In genomic region chr2:210225461-210225798, GRCh38 we compare ENCODE assay signal across 11 cellular contexts. TPM values are rescaled to one million over a fixed set of nuclear protein-coding genes. Genes with fewer than 3 reads are reported as not detected.
DNase-seq lines count a peak whose midpoint lies in the region; ATAC-seq and TF ChIP-seq lines count a peak whose summit lies in the region.
"Had no signal": no experiment of that assay in that cellular context is flagged by ENCODE, and none has a peak within 500 bp of the region (broad histone marks: within the 10 kb centered on the region; RNA-seq: fewer than 3 reads in every experiment).

No MANE protein-coding gene starts in this region.

- H3F3A ChIP-seq in neural cell (ENCODE audit: insufficient read depth, low read length, poor library complexity, severe bottlenecking) = no peaks in the 10 kb centered on the region

- no peaks in the 10 kb centered on the region for H3K36me3 ChIP-seq in esophagus (ENCODE audit: control insufficient read depth in 2 of 2, insufficient read depth in 2 of 2, low read length in 1 of 2)
- no peaks in the 10 kb centered on the region for H3K36me3 ChIP-seq in neural cell (ENCODE audit: insufficient read depth, low read length)

- no peaks in the 10 kb centered on the region for H4K20me1 ChIP-seq in neural cell (ENCODE audit: insufficient read depth)

- no peak for ATAC-seq in HG02981 (IDR thresholded peaks at IDR 0.05; ENCODE audit: unreplicated experiment)
- ATAC-seq in GM19395 (IDR thresholded peaks at IDR 0.05; ENCODE audit: unreplicated experiment) = no peak

- TF ChIP-seq CTCF in neural cell (IDR thresholded peaks at IDR 0.05; ENCODE audit: poor library complexity, severe bottlenecking) = no peak

- peaks cover 0 to 3% of the 10 kb centered on the region in 2 donors for H3K27me3 ChIP-seq in esophagus (ENCODE audit: control insufficient read depth in 1 of 2, insufficient read depth in 2 of 2, low read length in 2 of 2)
- H3K27me3 ChIP-seq in neural cell (ENCODE audit: insufficient read depth, low read depth, low read length) = peaks cover 41% of the 10 kb centered on the region

- peak; percentile 13 for DNase-seq in ACHN
- peak; percentile 1 for DNase-seq in M059J (ENCODE audit: low read depth)
- no peak for DNase-seq in dedifferentiated amniotic fluid mesenchymal stem cell (ENCODE audit: extremely low spot score)
- DNase-seq in globus pallidus (ENCODE audit: low spot score) = no peak
- DNase-seq: activated CD4-positive, alpha-beta T cell treated with anti-CD3 and anti-CD28 coated beads, Interleukin-2, amount 10 ng/mL, durations not matched to agents 7 days and 5 days had no signal

- H3K4me1 ChIP-seq in esophagus (ENCODE audit: control insufficient read depth in 2 of 2, insufficient read depth in 2 of 2, low read length in 1 of 2) = peaks cover 0 to 6% of the 10 kb centered on the region in 2 donors

- no peak for TF ChIP-seq RAD21 in neural cell (conservative IDR thresholded peaks at IDR 0.05)

- H3K9me3 ChIP-seq in esophagus (ENCODE audit: control insufficient read depth in 2 of 2, insufficient read depth in 1 of 2, low read depth in 1 of 2, low read length in 1 of 2) = no peaks in the 10 kb centered on the region
- H3K9me3 ChIP-seq in neural cell (ENCODE audit: low read length) = no peaks in the 10 kb centered on the region

- H3K27ac ChIP-seq in esophagus (ENCODE audit: low read depth in 2 of 2, low read length in 1 of 2) (no peak overlapping the region), neural cell (ENCODE audit: low read length) (no peak overlapping the region)

- no peak for TF ChIP-seq EP300 in neural cell (conservative IDR thresholded peaks at IDR 0.05; ENCODE audit: poor library complexity, severe bottlenecking)

- H2AFZ ChIP-seq in neural cell (ENCODE audit: low read depth, low read length) = no peak overlapping the region

- H3K4me3 ChIP-seq in esophagus (ENCODE audit: low read depth in 1 of 2, low read length in 2 of 2) (peak overlapping the region; percentile 54 to 79), neural cell (ENCODE audit: low read length) (peak overlapping the region; percentile 86)

- H3K9me2 ChIP-seq in neural cell (ENCODE audit: insufficient read depth, low read length) = no peaks in the 10 kb centered on the region

- in situ Hi-C loops in ACHN (cut with HindIII; ENCODE audit: low pct_ligation_motif_present, low pct_unique_long_range_greater_than_20kb, low sequenced_read_pairs) = no loop called here

- peak overlapping the region; percentile 56 for H3K4me2 ChIP-seq in neural cell (ENCODE audit: low read length)

- H3K9ac ChIP-seq in neural cell (ENCODE audit: low read length) = peak overlapping the region; percentile 47

- WGBS in esophagus, 2 donors = 10 to 12% methylated on average over 10 of the region's 10 CpGs

- no peaks in the 10 kb centered on the region for H3K79me2 ChIP-seq in neural cell (replicated peaks; ENCODE audit: insufficient read depth, low read length)

TF ChIP-seq in neural cell, 6 proteins besides CTCF, POLR2A, EP300 and RAD21:
- TF ChIP-seq REST (IDR thresholded peaks at IDR 0.05; ENCODE audit: borderline replicate concordance) (no peak), TAF1 (IDR thresholded peaks at IDR 0.05; ENCODE audit: low read depth) (no peak), EZH2 (IDR thresholded peaks at IDR 0.05; ENCODE audit: borderline replicate concordance, insufficient read depth, low read length, poor library complexity, severe bottlenecking) (no peak), POLR2AphosphoS5 (IDR thresholded peaks at IDR 0.05) (no peak), SMC3 (conservative IDR thresholded peaks at IDR 0.05; ENCODE audit: poor library complexity) (no peak), MXI1 (conservative IDR thresholded peaks at IDR 0.05; ENCODE audit: poor library complexity, severe bottlenecking) (no peak)
TF ChIP-seq in neural cell: peak in this region for 0.

RNA-seq across cellular contexts. Expression of gene ACADL, which starts 0.2 kb away (rescaled TPM):
- total RNA-seq in M059J (2014; rRNA removed; shearing (Covaris generic)) = not detected in 2 replicates
- polyA plus RNA-seq in esophagus = under 1 TPM; 0.56 to 0.57 TPM
- polyA plus RNA-seq in neural cell = 0.14 TPM in 1 of 2 replicates, not detected in the other
- polyA minus RNA-seq in neural cell = not detected in 2 replicates
- total RNA-seq: activated CD4-positive, alpha-beta T cell treated with anti-CD3 and anti-CD28 coated beads, Interleukin-2, amount 10 ng/mL, durations not matched to agents 7 days and 5 days; Daoy; glomerular endothelial cell had no signal

RNA-seq across cellular contexts. Expression of gene KANSL1L, which starts 54.2 kb away (rescaled TPM):
- total RNA-seq in M059J (2014; rRNA removed; shearing (Covaris generic)) = 7.3 and 11.2 TPM in 2 replicates
- polyA plus RNA-seq in esophagus (1 to 10 TPM; 2.7 to 3.0 TPM), neural cell (27.6 and 33.5 TPM in 2 replicates)
- polyA minus RNA-seq in neural cell = 93.9 and 95.4 TPM in 2 replicates

Comparison
In these comparisons a context has a peak if more than half of its experiments do, and no peak if none do; other contexts are left out.
1. DNase-seq: peak in ACHN (single experiment) and M059J (single experiment); none in dedifferentiated amniotic fluid mesenchymal stem cell (single experiment) and globus pallidus (single experiment).